Comparison of ENCODE assay signal across 22 cellular contexts in the genomic region with DNA sequence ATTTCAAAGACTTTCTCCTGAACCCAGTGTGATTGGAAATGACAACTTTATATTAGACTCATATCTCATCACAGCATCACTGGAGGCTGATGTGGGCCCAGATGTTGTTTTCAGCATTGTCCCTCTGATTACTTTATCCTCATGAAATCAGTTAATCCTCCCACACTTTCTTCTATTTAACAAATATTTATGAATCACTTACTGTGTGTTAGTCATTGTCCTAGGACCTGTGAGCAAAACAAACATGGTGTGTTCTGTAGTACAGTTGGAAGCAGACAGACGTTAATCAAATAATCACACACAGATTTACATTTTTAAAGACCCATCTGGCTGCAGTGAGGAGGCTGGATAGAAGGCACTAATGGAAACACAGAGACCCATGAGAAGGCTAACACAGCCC.
"Had no signal": no experiment of that assay in that cellular context is flagged by ENCODE, and none has a peak within 500 bp of the region (broad histone marks: within the 10 kb centered on the region; RNA-seq: fewer than 3 reads in every experiment).

No MANE protein-coding gene starts in this region.

- H3K27ac ChIP-seq: ascending aorta, body of pancreas had no signal

- DNase-seq: activated CD4-positive, alpha-beta T cell treated with anti-CD3 and anti-CD28 coated beads for 48 hours; activated CD4-positive, alpha-beta T cell treated with anti-CD3 and anti-CD28 coated beads, Interleukin-2, amount 50 U/mL, for 4 hours; activated CD4-positive, CD25-positive, alpha-beta regulatory T cell treated with anti-CD3 and anti-CD28 coated beads, Interleukin-2, amount 50 U/mL, for 72 hours; activated CD8-positive, alpha-beta memory T cell treated with anti-CD3 and anti-CD28 coated beads, Interleukin-2, amount 50 U/mL, for 48 hours; activated CD8-positive, alpha-beta T cell treated with anti-CD3 and anti-CD28 coated beads, Interleukin-2, amount 10 ng/mL, durations not matched to agents 7 days and 5 days; activated naive CD4-positive, alpha-beta T cell treated with Interleukin-2 at 50 U/mL for 16 hours; activated naive CD8-positive, alpha-beta T cell treated with anti-CD3 and anti-CD28 coated beads, Interleukin-2, amount 50 U/mL, for 24 hours; activated T-cell treated with anti-CD3 and anti-CD28 coated beads, Interleukin-2, amount 50 U/mL, for 1 hour; amniotic stem cell; body of pancreas; MM.1S; NCI-H1105; NCI-H1436; NCI-H1694 treated with DMSO at 0.1 percent for 48 hours; NCI-H2029 treated with DMSO at 0.1 percent for 48 hours; NCI-H510A treated with DMSO at 0.1 percent for 48 hours; SHP77 treated with DMSO at 0.1 percent for 48 hours; T-helper 17 cell; T-helper 9 cell had no signal

- H3K27ac Mint-ChIP-seq: activated CD8-positive, alpha-beta T cell treated with anti-CD3 and anti-CD28 coated beads, Interleukin-2, amount 10 ng/mL, durations not matched to agents 7 days and 5 days; activated naive CD4-positive, alpha-beta T cell treated with anti-CD3 and anti-CD28 coated beads, Interleukin-2, amount 50 U/mL, for 72 hours; activated naive CD8-positive, alpha-beta T cell treated with anti-CD3 and anti-CD28 coated beads, Interleukin-2, amount 50 U/mL, for 24 hours; T-helper 17 cell; WTC11 had no signal

- H3K36me3 Mint-ChIP-seq: activated naive CD4-positive, alpha-beta T cell treated with anti-CD3 and anti-CD28 coated beads, Interleukin-2, amount 50 U/mL, for 72 hours; WTC11 had no signal

- H3K4me1 Mint-ChIP-seq: activated naive CD8-positive, alpha-beta T cell treated with anti-CD3 and anti-CD28 coated beads, Interleukin-2, amount 50 U/mL, for 24 hours; T-helper 17 cell had no signal

- H3K4me3 Mint-ChIP-seq: activated CD8-positive, alpha-beta T cell treated with anti-CD3 and anti-CD28 coated beads, Interleukin-2, amount 10 ng/mL, durations not matched to agents 7 days and 5 days; activated naive CD8-positive, alpha-beta T cell treated with anti-CD3 and anti-CD28 coated beads, Interleukin-2, amount 50 U/mL, for 24 hours; T-helper 17 cell; WTC11 had no signal

- H3K9me3 Mint-ChIP-seq: activated naive CD4-positive, alpha-beta T cell treated with anti-CD3 and anti-CD28 coated beads, Interleukin-2, amount 50 U/mL, for 72 hours; activated naive CD8-positive, alpha-beta T cell treated with anti-CD3 and anti-CD28 coated beads, Interleukin-2, amount 50 U/mL, for 24 hours had no signal
